In the genomic region with DNA sequence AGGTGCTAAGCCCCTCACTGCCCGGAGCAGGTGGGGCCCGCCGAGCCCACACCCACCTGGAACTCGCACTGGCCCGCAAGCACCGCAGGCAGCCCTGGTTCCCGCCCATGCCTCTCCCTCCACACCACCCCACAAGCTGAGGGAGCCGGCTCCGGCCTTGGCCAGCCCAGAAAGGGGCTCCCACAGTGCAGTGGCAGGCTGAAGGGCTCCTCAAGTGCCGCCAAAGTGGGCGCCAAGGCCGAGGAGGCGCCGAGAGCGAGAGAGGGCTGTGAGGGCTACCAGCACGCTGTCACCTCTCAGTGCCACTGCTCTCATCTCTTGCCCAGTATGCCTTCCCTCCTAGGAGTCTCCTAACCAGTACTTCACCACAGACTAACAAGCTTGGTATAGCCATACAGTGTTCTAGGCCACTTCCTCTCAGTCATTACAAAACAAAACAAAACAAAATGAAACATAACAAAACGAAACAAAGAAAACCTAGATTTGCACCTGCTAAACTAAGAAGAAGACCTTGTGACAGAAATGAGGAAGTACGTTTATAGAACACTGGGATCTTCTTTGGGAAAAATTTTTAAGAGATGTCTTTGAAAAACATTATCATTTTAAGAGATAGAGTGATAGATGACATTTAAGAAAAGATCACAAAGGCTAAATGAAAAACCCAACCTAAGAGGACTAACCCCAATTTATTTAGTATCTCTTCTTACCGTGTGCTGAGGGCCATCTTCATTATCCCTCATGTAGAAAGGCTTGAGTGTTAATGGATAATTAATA, we compare ENCODE assay signal across 8 cellular contexts. TPM values are rescaled to one million over a fixed set of nuclear protein-coding genes. Genes with fewer than 3 reads are reported as not detected.
DNase-seq lines count a peak whose midpoint lies in the region; ATAC-seq, FAIRE-seq and TF ChIP-seq lines count a peak whose summit lies in the region.

No MANE protein-coding gene starts in this region.

- no peaks in the 10 kb centered on the region for H3K9me3 Mint-ChIP-seq in T-helper 1 cell treated with Interleukin-12 subunit alpha and Interleukin-12 subunit beta and Interleukin-4 antibody, amounts not matched to agents 30 μg/mL and 1 μg/mL, for 36 hours

- H3K27me3 ChIP-seq in muscle layer of duodenum (ENCODE audit: low read depth, low read length) (no peaks in the 10 kb centered on the region), tibial nerve (no peaks in the 10 kb centered on the region)

- H3K4me3 ChIP-seq in muscle layer of duodenum (ENCODE audit: low read depth in 1 of 2, low read length in 2 of 2) (no peak overlapping the region), tibial nerve (no peak overlapping the region)

- H3K27ac ChIP-seq in muscle layer of duodenum (ENCODE audit: low read length) (peak overlapping the region; percentile 14), tibial nerve (peak overlapping the region in 1 of 4 donors; percentile 69)

- H3K4me3 Mint-ChIP-seq in T-helper 1 cell treated with Interleukin-12 subunit alpha and Interleukin-12 subunit beta and Interleukin-4 antibody, amounts not matched to agents 30 μg/mL and 1 μg/mL, for 36 hours, result peak overlapping the region; percentile 61

- H3K9me3 ChIP-seq in muscle layer of duodenum (ENCODE audit: control insufficient read depth in 1 of 2, low read length in 2 of 2) (no peaks in the 10 kb centered on the region), tibial nerve (no peaks in the 10 kb centered on the region)

- no peak for TF ChIP-seq EP300 in tibial nerve (IDR thresholded peaks at IDR 0.05)

- WGBS in tibial nerve, 2 donors, result 82 to 96% methylated on average over 16 to 19 of the region's 19 CpGs

- ATAC-seq in GM18907 (IDR thresholded peaks at IDR 0.05; ENCODE audit: unreplicated experiment) (peak; percentile 98), HG02798 (IDR thresholded peaks at IDR 0.05; ENCODE audit: poor library complexity, unreplicated experiment) (peak; percentile 99)

- H3K4me1 ChIP-seq in muscle layer of duodenum (ENCODE audit: control insufficient read depth in 1 of 2, insufficient read depth in 2 of 2, low read length in 2 of 2) (no peaks in the 10 kb centered on the region), tibial nerve (peaks cover 0 to 6% (median 0%) of the 10 kb centered on the region in 4 donors)

- H3K27me3 Mint-ChIP-seq in T-helper 1 cell treated with Interleukin-12 subunit alpha and Interleukin-12 subunit beta and Interleukin-4 antibody, amounts not matched to agents 30 μg/mL and 1 μg/mL, for 36 hours (ENCODE audit: low read depth), result no peaks in the 10 kb centered on the region

- no peak for TF ChIP-seq CTCF in tibial nerve (IDR thresholded peaks at IDR 0.05)

- H3K4me1 Mint-ChIP-seq in T-helper 1 cell treated with Interleukin-12 subunit alpha and Interleukin-12 subunit beta and Interleukin-4 antibody, amounts not matched to agents 30 μg/mL and 1 μg/mL, for 36 hours (ENCODE audit: low read depth), result peaks cover 37% of the 10 kb centered on the region

- H3K27ac Mint-ChIP-seq in T-helper 1 cell treated with Interleukin-12 subunit alpha and Interleukin-12 subunit beta and Interleukin-4 antibody, amounts not matched to agents 30 μg/mL and 1 μg/mL, for 36 hours, result peak overlapping the region; percentile 87

- H3K36me3 ChIP-seq in muscle layer of duodenum (ENCODE audit: control insufficient read depth in 1 of 2, insufficient read depth in 2 of 2, low read length in 2 of 2), result peaks cover 4 to 13% of the 10 kb centered on the region in 2 donors
- peaks cover 0 to 52% (median 0%) of the 10 kb centered on the region in 3 donors for H3K36me3 ChIP-seq in tibial nerve

- no peak for TF ChIP-seq POLR2A in tibial nerve (IDR thresholded peaks at IDR 0.05)
- TF ChIP-seq POLR2A in H54 (IDR thresholded peaks at IDR 0.05; ENCODE audit: low read depth, low read length), result no peak

- DNase-seq in tibial nerve (ENCODE audit: low spot score in 2 of 2) (no peak), NCI-H510A (lab: John Stamatoyannopoulos, UW) (no peak), NCI-H2227 treated with DMSO at 0.1 percent for 48 hours (lab: John Stamatoyannopoulos, UW) (no peak), H54 (ENCODE audit: insufficient read length, low spot score) (no peak)

- H3K36me3 Mint-ChIP-seq in T-helper 1 cell treated with Interleukin-12 subunit alpha and Interleukin-12 subunit beta and Interleukin-4 antibody, amounts not matched to agents 30 μg/mL and 1 μg/mL, for 36 hours (ENCODE audit: low read depth), result peaks cover 25% of the 10 kb centered on the region

- no peak for FAIRE-seq in H54 (lab: Jason Lieb, UNC)

RNA-seq across cellular contexts. Expression of a gene that starts 47.7 kb away (rescaled TPM):
- total RNA-seq in tibial nerve, result 10 to 100 TPM; 39.6 to 57.3 (median 46.6) TPM
